29 cellular contexts compared by ENCODE assay signal in genomic region chr2:217383620-217384019, GRCh38.
A peak's percentile ranks its signal among the peaks of the same experiment; 100 is the strongest.
DNase-seq lines count a peak whose midpoint lies in the region; ATAC-seq and TF ChIP-seq lines count a peak whose summit lies in the region.
"Had no signal": no experiment of that assay in that cellular context is flagged by ENCODE, and none has a peak within 500 bp of the region (broad histone marks: within the 10 kb centered on the region; RNA-seq: fewer than 3 reads in every experiment).

No MANE protein-coding gene starts in this region.

- H3K9me3 Mint-ChIP-seq in activated T-helper 1 cell treated with anti-CD3 and anti-CD28 coated beads, Interleukin-12 subunit alpha, Interleukin-12 subunit beta, Interleukin-2, Interleukin-4 antibody, amounts not matched to agents 30 ng/mL and 10 ng/mL and 1 ng/mL, durations not matched to agents 14 hours and 24 hours and 36 hours: no peaks in the 10 kb centered on the region
- H3K9me3 Mint-ChIP-seq: activated naive CD8-positive, alpha-beta T cell treated with anti-CD3 and anti-CD28 coated beads, Interleukin-2, amount 50 U/mL, for 24 hours; CD8-positive, alpha-beta T cell had no signal

- H3K27ac Mint-ChIP-seq in activated T-helper 1 cell treated with anti-CD3 and anti-CD28 coated beads, Interleukin-12 subunit alpha, Interleukin-12 subunit beta, Interleukin-2, Interleukin-4 antibody, amounts not matched to agents 30 ng/mL and 10 ng/mL and 1 ng/mL, durations not matched to agents 14 hours and 24 hours and 36 hours: no peak overlapping the region
- H3K27ac Mint-ChIP-seq: activated naive CD8-positive, alpha-beta T cell treated with anti-CD3 and anti-CD28 coated beads, Interleukin-2, amount 50 U/mL, for 24 hours; CD8-positive, alpha-beta T cell had no signal

- intact Hi-C loops in heart left ventricle (cut with DNase I): loop anchor here in 1 of 10 donors (2.0 kb wide), 1 partner anchor 49 kb away; no protein-coding TSS in a partner anchor
- intact Hi-C loops in left cardiac atrium (cut with DNase I): no loop called here
- intact Hi-C loops in testis (cut with DNase I; ENCODE audit: low total_unique reads): no loop called here
- intact Hi-C loops in activated T-helper 1 cell treated with anti-CD3 and anti-CD28 coated beads, Interleukin-12 subunit alpha, Interleukin-12 subunit beta, Interleukin-2, Interleukin-4 antibody, amounts not matched to agents 30 ng/mL and 10 ng/mL and 1 ng/mL, durations not matched to agents 14 hours and 24 hours and 36 hours (cut with micrococcal nuclease): no loop called here

- no peaks in the 10 kb centered on the region for H3K9me3 ChIP-seq in heart left ventricle
- no peaks in the 10 kb centered on the region for H3K9me3 ChIP-seq in SJSA1 (replicated peaks)
- no peaks in the 10 kb centered on the region for H3K9me3 ChIP-seq in testis

- no peaks in the 10 kb centered on the region for H3K27me3 ChIP-seq in heart left ventricle
- no peaks in the 10 kb centered on the region for H3K27me3 ChIP-seq in SJSA1 (replicated peaks)
- H3K27me3 ChIP-seq in testis: no peaks in the 10 kb centered on the region
- H3K27me3 ChIP-seq: brain microvascular endothelial cell had no signal

- H3K4me3 ChIP-seq in heart left ventricle: no peak overlapping the region
- H3K4me3 ChIP-seq in SJSA1: no peak overlapping the region
- H3K4me3 ChIP-seq in testis: no peak overlapping the region
- H3K4me3 ChIP-seq: PC-9 had no signal

- DNase-seq in heart left ventricle (no peak), left cardiac atrium (no peak), SJSA1 (ENCODE audit: low read depth in 1 of 2, low spot score in 2 of 2) (peak; percentile 57 to 80), iris pigment epithelial cell (ENCODE audit: low read depth) (peak; percentile 62), testis (no peak), anterior cingulate cortex (lab: John Stamatoyannopoulos, UW) (no peak), GM19240 (ENCODE audit: insufficient read length, low spot score) (no peak)
- DNase-seq in activated T-helper 1 cell treated with anti-CD3 and anti-CD28 coated beads, Interleukin-12 subunit alpha, Interleukin-12 subunit beta, Interleukin-2, Interleukin-4 antibody, amounts not matched to agents 30 ng/mL and 10 ng/mL and 1 ng/mL, durations not matched to agents 14 hours and 24 hours and 36 hours (ENCODE audit: low spot score): no peak
- DNase-seq: activated CD4-positive, alpha-beta T cell treated with anti-CD3 and anti-CD28 coated beads for 48 hours; activated CD8-positive, alpha-beta memory T cell treated with anti-CD3 and anti-CD28 coated beads for 24 hours; activated gamma-delta T cell; activated naive CD8-positive, alpha-beta T cell treated with anti-CD3 and anti-CD28 coated beads, Interleukin-2, amount 50 U/mL, for 24 hours; AML-193; brain microvascular endothelial cell; CD8-positive, alpha-beta T cell; DMS 273 treated with DMSO at 0.1 percent for 48 hours; effector CD4-positive, alpha-beta T cell; GOT3; NCI-H1092; NCI-H1694 treated with DMSO at 0.1 percent for 48 hours; NCI-H2171 treated with DMSO at 0.1 percent for 48 hours; NCI-H524; PC-9; SHP77 treated with DMSO at 0.1 percent for 48 hours; small intestine; substantia nigra; T-helper 9 cell had no signal

- TF ChIP-seq POLR2A in heart left ventricle (IDR thresholded peaks at IDR 0.05) (no peak), testis (IDR thresholded peaks at IDR 0.05) (no peak)

- peaks cover 3% of the 10 kb centered on the region for H3K27me3 Mint-ChIP-seq in activated T-helper 1 cell treated with anti-CD3 and anti-CD28 coated beads, Interleukin-12 subunit alpha, Interleukin-12 subunit beta, Interleukin-2, Interleukin-4 antibody, amounts not matched to agents 30 ng/mL and 10 ng/mL and 1 ng/mL, durations not matched to agents 14 hours and 24 hours and 36 hours (ENCODE audit: insufficient read depth)
- H3K27me3 Mint-ChIP-seq: naive thymus-derived CD8-positive, alpha-beta T cell had no signal

- H3K4me1 Mint-ChIP-seq in activated T-helper 1 cell treated with anti-CD3 and anti-CD28 coated beads, Interleukin-12 subunit alpha, Interleukin-12 subunit beta, Interleukin-2, Interleukin-4 antibody, amounts not matched to agents 30 ng/mL and 10 ng/mL and 1 ng/mL, durations not matched to agents 14 hours and 24 hours and 36 hours (ENCODE audit: low read depth): no peaks in the 10 kb centered on the region

- ATAC-seq in heart left ventricle (no peak), left cardiac atrium (no peak)
- ATAC-seq: CD8-positive, alpha-beta T cell; naive thymus-derived CD8-positive, alpha-beta T cell had no signal

- H3K4me3 Mint-ChIP-seq in activated T-helper 1 cell treated with anti-CD3 and anti-CD28 coated beads, Interleukin-12 subunit alpha, Interleukin-12 subunit beta, Interleukin-2, Interleukin-4 antibody, amounts not matched to agents 30 ng/mL and 10 ng/mL and 1 ng/mL, durations not matched to agents 14 hours and 24 hours and 36 hours: no peak overlapping the region
- H3K4me3 Mint-ChIP-seq: activated naive CD8-positive, alpha-beta T cell treated with anti-CD3 and anti-CD28 coated beads, Interleukin-2, amount 50 U/mL, for 24 hours; CD8-positive, alpha-beta T cell had no signal

- H3K36me3 Mint-ChIP-seq in activated T-helper 1 cell treated with anti-CD3 and anti-CD28 coated beads, Interleukin-12 subunit alpha, Interleukin-12 subunit beta, Interleukin-2, Interleukin-4 antibody, amounts not matched to agents 30 ng/mL and 10 ng/mL and 1 ng/mL, durations not matched to agents 14 hours and 24 hours and 36 hours (ENCODE audit: low read depth): no peaks in the 10 kb centered on the region

- peak overlapping the region in 10 of 12 donors; percentile 6 to 81 (median 64) for H3K27ac ChIP-seq in heart left ventricle
- no peak overlapping the region for H3K27ac ChIP-seq in SJSA1
- peak overlapping the region; percentile 70 to 74 for H3K27ac ChIP-seq in testis
- H3K27ac ChIP-seq: brain microvascular endothelial cell, PC-9, VCaP had no signal

- H3K4me1 ChIP-seq in heart left ventricle (peaks cover 0 to 34% (median 6%) of the 10 kb centered on the region in 12 donors), SJSA1 (replicated peaks) (peaks cover 23% of the 10 kb centered on the region), testis (peaks cover 32% of the 10 kb centered on the region)

- whole genome bisulfite sequencing in heart left ventricle, 4 donors: 73 to 81% (median 80%) methylated on average over 4 of the region's 4 CpGs
- 37 to 52% methylated on average over 4 of the region's 4 CpGs for WGBS in testis, 2 donors

- no peak for TF ChIP-seq CTCF in heart left ventricle (IDR thresholded peaks at IDR 0.05)
- no peak for TF ChIP-seq CTCF in testis (IDR thresholded peaks at IDR 0.05)

- H3K36me3 ChIP-seq in heart left ventricle: no peaks in the 10 kb centered on the region
- H3K36me3 ChIP-seq in SJSA1: no peaks in the 10 kb centered on the region
- H3K36me3 ChIP-seq in testis (ENCODE audit: low read depth, missing control alignments): no peaks in the 10 kb centered on the region
- H3K36me3 ChIP-seq: brain microvascular endothelial cell had no signal

Comparison
In these comparisons a context has a peak if more than half of its experiments do, and no peak if none do; other contexts are left out.
1. DNase-seq: peak in SJSA1 (2 of 2) and iris pigment epithelial cell (single experiment); none in heart left ventricle (0 of 5), left cardiac atrium (single experiment), testis (single experiment), activated T-helper 1 cell treated with anti-CD3 and anti-CD28 coated beads, Interleukin-12 subunit alpha, Interleukin-12 subunit beta, Interleukin-2, Interleukin-4 antibody, amounts not matched to agents 30 ng/mL and 10 ng/mL and 1 ng/mL, durations not matched to agents 14 hours and 24 hours and 36 hours (single experiment), anterior cingulate cortex (0 of 58) and GM19240 (single experiment).